In genomic region chr3:47227678-47228077, GRCh38 we compare ENCODE assay signal across 10 cellular contexts. TPM values are rescaled to one million over a fixed set of nuclear protein-coding genes. Genes with fewer than 3 reads are reported as not detected.
DNase-seq lines count a peak whose midpoint lies in the region; ATAC-seq and TF ChIP-seq lines count a peak whose summit lies in the region.
"Had no signal": no experiment of that assay in that cellular context is flagged by ENCODE, and none has a peak within 500 bp of the region (broad histone marks: within the 10 kb centered on the region; RNA-seq: fewer than 3 reads in every experiment).

No MANE protein-coding gene starts in this region.

- H3K27ac ChIP-seq in Peyer's patch: peak overlapping the region in 1 of 4 donors; percentile 38
- no peak overlapping the region for H3K27ac ChIP-seq in CD8-positive, alpha-beta memory T cell (ENCODE audit: low read depth, low read length)

- H3K27ac Mint-ChIP-seq in naive B cell: peak overlapping the region in 4 of 6 donors; percentile 21 to 63 (median 40)
- H3K27ac Mint-ChIP-seq in CD8-positive, alpha-beta memory T cell: peak overlapping the region in 1 of 8 donors; percentile 23
- H3K27ac Mint-ChIP-seq: activated T-helper 17 cell treated with anti-CD3 and anti-CD28 coated beads, Interleukin-2, amount 50 U/mL, for 72 hours had no signal

- no peaks in the 10 kb centered on the region for H3K27me3 ChIP-seq in Peyer's patch
- no peaks in the 10 kb centered on the region for H3K27me3 ChIP-seq in CD8-positive, alpha-beta memory T cell (ENCODE audit: insufficient read depth, low read length, poor library complexity, severe bottlenecking)

- POLR2A ChIA-PET in CD8-positive, alpha-beta memory T cell (lab: Charles Lee): no interaction called here

- H3K4me1 Mint-ChIP-seq in naive B cell: peaks cover 28 to 39% (median 38%) of the 10 kb centered on the region in 3 donors
- H3K4me1 Mint-ChIP-seq in CD8-positive, alpha-beta memory T cell: no peaks in the 10 kb centered on the region
- H3K4me1 Mint-ChIP-seq: activated T-helper 17 cell treated with anti-CD3 and anti-CD28 coated beads, Interleukin-2, amount 50 U/mL, for 72 hours had no signal

- DNase-seq in Peyer's patch (peak in 2 of 3 donors; percentile 45 to 58), naive B cell (peak; percentile 35), NCI-H748 treated with DMSO at 0.1 percent for 48 hours (lab: John Stamatoyannopoulos, UW) (no peak), NCI-H2107 (lab: John Stamatoyannopoulos, UW) (no peak)
- DNase-seq in CD8-positive, alpha-beta memory T cell: no peak
- DNase-seq: stimulated activated CD4-positive, alpha-beta T cell treated with anti-CD3 and anti-CD28 coated beads, Interleukin-2, amount 100 ng/mL, for 24 hours had no signal

- CTCF ChIA-PET in CD8-positive, alpha-beta memory T cell (lab: Charles Lee): no interaction called here

- peaks cover 0 to 4% (median 0%) of the 10 kb centered on the region in 4 donors for H3K4me1 ChIP-seq in Peyer's patch
- H3K4me1 ChIP-seq in CD8-positive, alpha-beta memory T cell (ENCODE audit: insufficient read depth, low read length): no peaks in the 10 kb centered on the region

- peak overlapping the region in 6 of 8 donors; percentile 21 to 85 (median 62) for H3K4me3 Mint-ChIP-seq in naive B cell
- H3K4me3 Mint-ChIP-seq in CD8-positive, alpha-beta memory T cell: no peak overlapping the region
- H3K4me3 Mint-ChIP-seq: activated T-helper 17 cell treated with anti-CD3 and anti-CD28 coated beads, Interleukin-2, amount 50 U/mL, for 72 hours had no signal

- TF ChIP-seq POLR2A in Peyer's patch (IDR thresholded peaks at IDR 0.05): no peak

- TF ChIP-seq CTCF in Peyer's patch (IDR thresholded peaks at IDR 0.05): no peak

- no peaks in the 10 kb centered on the region for H3K27me3 Mint-ChIP-seq in naive B cell
- H3K27me3 Mint-ChIP-seq in CD8-positive, alpha-beta memory T cell: no peaks in the 10 kb centered on the region
- H3K27me3 Mint-ChIP-seq: activated T-helper 17 cell treated with anti-CD3 and anti-CD28 coated beads, Interleukin-2, amount 50 U/mL, for 72 hours had no signal

- H3K4me3 ChIP-seq in Peyer's patch: no peak overlapping the region
- no peak overlapping the region for H3K4me3 ChIP-seq in CD8-positive, alpha-beta memory T cell (ENCODE audit: low read length)

- H3K9me3 ChIP-seq in Peyer's patch: no peaks in the 10 kb centered on the region
- no peaks in the 10 kb centered on the region for H3K9me3 ChIP-seq in CD8-positive, alpha-beta memory T cell (ENCODE audit: low read length)

- H3K36me3 Mint-ChIP-seq in naive B cell: no peaks in the 10 kb centered on the region
- H3K36me3 Mint-ChIP-seq in CD8-positive, alpha-beta memory T cell: no peaks in the 10 kb centered on the region

- ATAC-seq in GM18511 (IDR thresholded peaks at IDR 0.05; ENCODE audit: unreplicated experiment) (peak; percentile 72), HG02678 (IDR thresholded peaks at IDR 0.05; ENCODE audit: unreplicated experiment) (peak; percentile 53), naive B cell (ENCODE audit: low read depth in 2 of 2) (peak; percentile 91 to 92), HG03097 (IDR thresholded peaks at IDR 0.05; ENCODE audit: low FRiP score, unreplicated experiment) (no peak)
- ATAC-seq: activated T-helper 17 cell treated with anti-CD3 and anti-CD28 coated beads, Interleukin-2, amount 50 U/mL, for 72 hours had no signal

- H3K9me3 Mint-ChIP-seq in naive B cell: no peaks in the 10 kb centered on the region
- H3K9me3 Mint-ChIP-seq in CD8-positive, alpha-beta memory T cell: no peaks in the 10 kb centered on the region
- H3K9me3 Mint-ChIP-seq: activated T-helper 17 cell treated with anti-CD3 and anti-CD28 coated beads, Interleukin-2, amount 50 U/mL, for 72 hours had no signal

- H3K36me3 ChIP-seq in Peyer's patch: no peaks in the 10 kb centered on the region
- H3K36me3 ChIP-seq in CD8-positive, alpha-beta memory T cell (ENCODE audit: insufficient read depth, low read length): no peaks in the 10 kb centered on the region

RNA-seq across cellular contexts. Expression of gene KIF9, which starts 54.9 kb away (rescaled TPM):
- 10 to 100 TPM in 2 of 4 donors, 1 to 10 TPM in 2; 6.9 to 44.6 (median 10.8) TPM for total RNA-seq in Peyer's patch
- 10 to 100 TPM in 1 of 6 donors, 1 to 10 TPM in 5; 3.4 to 11.0 (median 5.9) TPM for polyA plus RNA-seq in naive B cell (ENCODE audit: low read depth in 6 of 6)
- 1 to 10 TPM; 5.8 to 7.2 TPM for total RNA-seq in CD8-positive, alpha-beta memory T cell
- 7.6 TPM for polyA plus RNA-seq in CD8-positive, alpha-beta memory T cell

RNA-seq across cellular contexts. Expression of gene KLHL18, which starts 55.1 kb away (rescaled TPM):
- total RNA-seq in Peyer's patch: 10 to 100 TPM; 12.1 to 19.5 (median 16.6) TPM
- polyA plus RNA-seq in naive B cell (ENCODE audit: low read depth in 6 of 6): 10 to 100 TPM; 14.7 to 23.5 (median 19.6) TPM
- 10 to 100 TPM; 44.5 to 46.8 TPM for total RNA-seq in CD8-positive, alpha-beta memory T cell
- 14.2 TPM for polyA plus RNA-seq in CD8-positive, alpha-beta memory T cell

Comparison
In these comparisons a context has a peak if more than half of its experiments do, and no peak if none do; other contexts are left out.
1. DNase-seq: peak in Peyer's patch (2 of 3) and naive B cell (single experiment); none in NCI-H748 treated with DMSO at 0.1 percent for 48 hours (single experiment), CD8-positive, alpha-beta memory T cell (0 of 5) and NCI-H2107 (single experiment).
2. H3K4me3 Mint-ChIP-seq: peak in naive B cell (6 of 8); none in CD8-positive, alpha-beta memory T cell (0 of 7).